24 cellular contexts compared by ENCODE assay signal in genomic region chr14:31898835-31899528, GRCh38.
DNase-seq lines count a peak whose midpoint lies in the region; ATAC-seq, FAIRE-seq and TF ChIP-seq lines count a peak whose summit lies in the region.
"Had no signal": no experiment of that assay in that cellular context is flagged by ENCODE, and none has a peak within 500 bp of the region (broad histone marks: within the 10 kb centered on the region; RNA-seq: fewer than 3 reads in every experiment).

No MANE protein-coding gene starts in this region.

- TF ChIP-seq POLR2A in testis (IDR thresholded peaks at IDR 0.05) = no peak

- intact Hi-C loops in testis (cut with DNase I; ENCODE audit: low total_unique reads) = no loop called here

- no peak for TF ChIP-seq CTCF in fibroblast of mammary gland (conservative IDR thresholded peaks at IDR 0.05; ENCODE audit: control insufficient read depth, insufficient read depth, low read depth, low read length)
- no peak for TF ChIP-seq CTCF in testis (IDR thresholded peaks at IDR 0.05)

- ATAC-seq in stimulated activated naive B cell treated with anti-CD40 and anti-IgM and Interleukin-4, amounts not matched to agents 10 μg/mL and 1 μg/mL and 100 μg/mL, for 72 hours (replicated peaks) = peak; percentile 96 to 98
- ATAC-seq: activated CD4-positive, CD25-positive, alpha-beta regulatory T cell treated with anti-CD3 and anti-CD28 coated beads, Interleukin-2, amount 50 U/mL, for 24 hours; activated T-cell treated with anti-CD3 and anti-CD28 coated beads, Interleukin-2, amount 50 U/mL, for 4 hours; psoas muscle had no signal

- peaks cover 9 to 14% of the 10 kb centered on the region in 2 donors for H3K4me1 Mint-ChIP-seq in stimulated activated naive B cell treated with anti-CD40 and anti-IgM and Interleukin-4, amounts not matched to agents 10 μg/mL and 1 μg/mL and 100 μg/mL, for 72 hours

- no peak overlapping the region for H3K27ac Mint-ChIP-seq in stimulated activated naive B cell treated with anti-CD40 and anti-IgM and Interleukin-4, amounts not matched to agents 10 μg/mL and 1 μg/mL and 100 μg/mL, for 72 hours
- H3K27ac Mint-ChIP-seq: HFFc6 had no signal

- H3K9me3 ChIP-seq in testis = no peaks in the 10 kb centered on the region
- H3K9me3 ChIP-seq: MG63, psoas muscle, spleen had no signal

- H3K9me3 Mint-ChIP-seq in stimulated activated naive B cell treated with anti-CD40 and anti-IgM and Interleukin-4, amounts not matched to agents 10 μg/mL and 1 μg/mL and 100 μg/mL, for 72 hours = peaks cover 0 to 1% of the 10 kb centered on the region in 2 donors
- H3K9me3 Mint-ChIP-seq: activated T-cell treated with anti-CD3 and anti-CD28 coated beads, Interleukin-2, amount 50 U/mL, for 4 hours; HFFc6; neural crest cell had no signal

- H3K36me3 Mint-ChIP-seq in stimulated activated naive B cell treated with anti-CD40 and anti-IgM and Interleukin-4, amounts not matched to agents 10 μg/mL and 1 μg/mL and 100 μg/mL, for 72 hours = no peaks in the 10 kb centered on the region

- H3K27me3 ChIP-seq in testis = no peaks in the 10 kb centered on the region
- H3K27me3 ChIP-seq: MG63, spleen had no signal

- no peaks in the 10 kb centered on the region for H3K4me1 ChIP-seq in testis
- H3K4me1 ChIP-seq: psoas muscle had no signal

- no peak overlapping the region for H3K4me3 ChIP-seq in fibroblast of mammary gland (ENCODE audit: control insufficient read depth, low read depth, low read length)
- H3K4me3 ChIP-seq in testis = no peak overlapping the region
- H3K4me3 ChIP-seq: MG63, psoas muscle, spleen had no signal

- DNase-seq in SIG-M5 treated with dmso at 0.1 percent for 504 hours (lab: John Stamatoyannopoulos, UW; ENCODE audit: unreplicated experiment) = peak; percentile 12
- DNase-seq in SIG-M5 (lab: John Stamatoyannopoulos, UW) = no peak
- peak; percentile 15 for DNase-seq in NCI-H69 (lab: John Stamatoyannopoulos, UW)
- DNase-seq in fibroblast of mammary gland (ENCODE audit: low read depth) = peak; percentile 34
- DNase-seq in stimulated activated naive B cell treated with anti-CD40 and anti-IgM and Interleukin-4, amounts not matched to agents 10 μg/mL and 1 μg/mL and 100 μg/mL, for 72 hours = no peak
- no peak for DNase-seq in testis
- no peak for DNase-seq in frontal cortex (ENCODE audit: low spot score in 2 of 2)
- DNase-seq in NCI-H1417 (lab: John Stamatoyannopoulos, UW) = no peak
- DNase-seq: activated naive CD4-positive, alpha-beta T cell treated with anti-CD3 and anti-CD28 coated beads, Interleukin-2, amount 50 U/mL, for 16 hours; activated T-cell treated with anti-CD3 and anti-CD28 coated beads, Interleukin-2, amount 50 U/mL, for 4 hours; anterior cingulate cortex; central memory CD4-positive, alpha-beta T cell; HFFc6; left cardiac atrium; MG63; NCI-H1694 treated with DMSO at 0.1 percent for 48 hours; NCI-H82; psoas muscle; spleen; stimulated activated CD4-positive, alpha-beta T cell treated with anti-CD3 and anti-CD28 coated beads, Interleukin-4, amount 100 ng/mL, for 4 hours; T1000 had no signal

- no peaks in the 10 kb centered on the region for H3K27me3 Mint-ChIP-seq in stimulated activated naive B cell treated with anti-CD40 and anti-IgM and Interleukin-4, amounts not matched to agents 10 μg/mL and 1 μg/mL and 100 μg/mL, for 72 hours

- H3K4me3 Mint-ChIP-seq in stimulated activated naive B cell treated with anti-CD40 and anti-IgM and Interleukin-4, amounts not matched to agents 10 μg/mL and 1 μg/mL and 100 μg/mL, for 72 hours = no peak overlapping the region
- H3K4me3 Mint-ChIP-seq: activated T-cell treated with anti-CD3 and anti-CD28 coated beads, Interleukin-2, amount 50 U/mL, for 4 hours; HFFc6; neural crest cell had no signal

- H3K27ac ChIP-seq in testis = no peak overlapping the region
- H3K27ac ChIP-seq: HL-60, psoas muscle had no signal

- H3K36me3 ChIP-seq in testis (ENCODE audit: low read depth, missing control alignments) = no peaks in the 10 kb centered on the region
- H3K36me3 ChIP-seq: MG63, spleen had no signal

- no peak for FAIRE-seq in frontal cortex (lab: Jason Lieb, UNC)

Comparison
In these comparisons a context has a peak if more than half of its experiments do, and no peak if none do; other contexts are left out.
1. DNase-seq: peak in SIG-M5 treated with dmso at 0.1 percent for 504 hours (single experiment), NCI-H69 (single experiment) and fibroblast of mammary gland (single experiment); none in SIG-M5 (single experiment), stimulated activated naive B cell treated with anti-CD40 and anti-IgM and Interleukin-4, amounts not matched to agents 10 μg/mL and 1 μg/mL and 100 μg/mL, for 72 hours (single experiment), testis (single experiment), frontal cortex (0 of 2) and NCI-H1417 (0 of 3).